In genomic region chr17:56699186-56699895, GRCh38 we compare ENCODE assay signal across 9 cellular contexts.
A peak's percentile ranks its signal among the peaks of the same experiment; 100 is the strongest.
DNase-seq lines count a peak whose midpoint lies in the region; ATAC-seq and TF ChIP-seq lines count a peak whose summit lies in the region.
"Had no signal": no experiment of that assay in that cellular context is flagged by ENCODE, and none has a peak within 500 bp of the region (broad histone marks: within the 10 kb centered on the region; RNA-seq: fewer than 3 reads in every experiment).

No MANE protein-coding gene starts in this region.

- peak overlapping the region; percentile 64 for H3K4me2 ChIP-seq in mammary epithelial cell (ENCODE audit: insufficient read depth, low read depth, low read length)

- DNase-seq in SIG-M5 treated with dmso at 0.1 percent for 504 hours (lab: John Stamatoyannopoulos, UW; ENCODE audit: unreplicated experiment) (peak; percentile 69), SIG-M5 (lab: John Stamatoyannopoulos, UW) (no peak), mammary epithelial cell (peak; percentile 99)
- DNase-seq in stimulated activated naive CD8-positive, alpha-beta T cell treated with anti-CD3 and anti-CD28 coated beads, Interleukin-15, amount 100 ng/mL, for 72 hours, result no peak
- no peak for DNase-seq in stimulated activated CD4-positive, alpha-beta T cell treated with anti-CD3 and anti-CD28 coated beads, Interleukin-2, amount 100 ng/mL, for 48 hours
- DNase-seq: NCI-H1092 treated with DMSO at 0.1 percent for 48 hours had no signal

- H3K4me3 ChIP-seq in mammary epithelial cell (replicated peaks in 1 of 3; ENCODE audit: insufficient read depth in 1 of 3, low read depth in 2 of 3, low read length in 3 of 3) (no peak overlapping the region), liver (ENCODE audit: low read depth in 1 of 3, low read length in 3 of 3) (no peak overlapping the region)

- ATAC-seq in GM18867 (IDR thresholded peaks at IDR 0.05; ENCODE audit: unreplicated experiment) (no peak), HG03108 (IDR thresholded peaks at IDR 0.05; ENCODE audit: unreplicated experiment) (no peak)
- ATAC-seq in stimulated activated naive CD8-positive, alpha-beta T cell treated with anti-CD3 and anti-CD28 coated beads, Interleukin-15, amount 100 ng/mL, for 72 hours, result no peak

- H3K27me3 ChIP-seq in mammary epithelial cell (ENCODE audit: insufficient read depth, low read length) (no peaks in the 10 kb centered on the region), liver (ENCODE audit: control insufficient read depth in 4 of 4, insufficient read depth in 4 of 4, low read length in 3 of 4) (no peaks in the 10 kb centered on the region)

- H3K9me3 ChIP-seq in mammary epithelial cell (replicated peaks; ENCODE audit: insufficient read depth, low read length) (no peaks in the 10 kb centered on the region), liver (ENCODE audit: control insufficient read depth in 4 of 4, low read length in 3 of 4) (no peaks in the 10 kb centered on the region)

- WGBS in mammary epithelial cell (ENCODE audit: low coverage, missing lambda C conversion rate), result 0% methylated on average over 16 of the region's 18 CpGs
- WGBS in liver, result 33% methylated on average over 18 of the region's 18 CpGs

- peak overlapping the region; percentile 3 for H2AFZ ChIP-seq in mammary epithelial cell (ENCODE audit: low read depth, low read length)

- no peak overlapping the region for H3K27ac Mint-ChIP-seq in stimulated activated naive CD8-positive, alpha-beta T cell treated with anti-CD3 and anti-CD28 coated beads, Interleukin-15, amount 100 ng/mL, for 72 hours

- H3K4me1 ChIP-seq in mammary epithelial cell (ENCODE audit: insufficient read depth, low read length), result peaks cover 21% of the 10 kb centered on the region
- H3K4me1 ChIP-seq in liver (ENCODE audit: control insufficient read depth in 4 of 4, insufficient read depth in 4 of 4, low read length in 3 of 4), result peaks cover 0 to 2% (median 0%) of the 10 kb centered on the region in 4 donors

- H3K27me3 Mint-ChIP-seq in stimulated activated naive CD8-positive, alpha-beta T cell treated with anti-CD3 and anti-CD28 coated beads, Interleukin-15, amount 100 ng/mL, for 72 hours, result peaks cover 16% of the 10 kb centered on the region

- in situ Hi-C loops in mammary epithelial cell (cut with MboI; ENCODE audit: low sequenced_read_pairs in 2 of 2), result no loop called here

- no peak overlapping the region for H3K4me3 Mint-ChIP-seq in stimulated activated naive CD8-positive, alpha-beta T cell treated with anti-CD3 and anti-CD28 coated beads, Interleukin-15, amount 100 ng/mL, for 72 hours

- no peak overlapping the region for H3K9ac ChIP-seq in mammary epithelial cell (ENCODE audit: insufficient read depth, low read length)
- H3K9ac ChIP-seq in liver (ENCODE audit: low read depth in 1 of 2, low read length in 2 of 2), result no peak overlapping the region

- dilution Hi-C loops in mammary epithelial cell (cut with HindIII; ENCODE audit: low sequenced_read_pairs), result no loop called here

- H3K27ac ChIP-seq in mammary epithelial cell (ENCODE audit: insufficient read depth, low read depth, low read length), result peak overlapping the region; percentile 31
- H3K27ac ChIP-seq in liver (ENCODE audit: low read depth in 1 of 2, low read length in 2 of 2), result no peak overlapping the region

- no peaks in the 10 kb centered on the region for H3K9me3 Mint-ChIP-seq in stimulated activated naive CD8-positive, alpha-beta T cell treated with anti-CD3 and anti-CD28 coated beads, Interleukin-15, amount 100 ng/mL, for 72 hours

- no TSS peak for BruUV-seq in mammary epithelial cell (replicated peaks; lab: Mats Ljungman, UMichigan)

- no peaks in the 10 kb centered on the region for H4K20me1 ChIP-seq in mammary epithelial cell (ENCODE audit: insufficient read depth, low read length)

- intact Hi-C loops in mammary epithelial cell (cut with micrococcal nuclease), result loop anchor here (1.0 to 5.0 kb wide), 5 partner anchors 17 to 243 kb away; no protein-coding TSS in a partner anchor

- no peaks in the 10 kb centered on the region for H3K79me2 ChIP-seq in mammary epithelial cell (ENCODE audit: insufficient read depth, low read length)

- no peaks in the 10 kb centered on the region for H3K4me1 Mint-ChIP-seq in stimulated activated naive CD8-positive, alpha-beta T cell treated with anti-CD3 and anti-CD28 coated beads, Interleukin-15, amount 100 ng/mL, for 72 hours

- no peak for TF ChIP-seq RAD21 in liver (IDR thresholded peaks at IDR 0.05)

- H3K36me3 ChIP-seq in mammary epithelial cell (ENCODE audit: insufficient read depth, low read length) (no peaks in the 10 kb centered on the region), liver (ENCODE audit: control insufficient read depth in 4 of 4, insufficient read depth in 3 of 4, low read depth in 1 of 4, low read length in 3 of 4) (no peaks in the 10 kb centered on the region)

- TF ChIP-seq CTCF in mammary epithelial cell (conservative IDR thresholded peaks at IDR 0.05 in 1 of 2, IDR thresholded peaks at IDR 0.05 in 1 of 2; ENCODE audit: extremely low read depth in 1 of 2, insufficient read depth in 1 of 2, low read depth in 1 of 2, low read length in 2 of 2), result no peak
- no peak for TF ChIP-seq CTCF in liver (IDR thresholded peaks at IDR 0.05; ENCODE audit: low read depth, low read length, missing input control)

- CTCF ChIA-PET in mammary epithelial cell (lab: Charles Lee; ENCODE audit: low non-redundant PET), result interaction anchor here (0.5 to 1.1 kb wide), 4 partner anchors 8 to 100 kb away, joined by 4 to 5 read pairs (median 4); no protein-coding TSS in a partner anchor

TF ChIP-seq in liver, 16 proteins besides CTCF, POLR2A, EP300 and RAD21:
- TF ChIP-seq REST (IDR thresholded peaks at IDR 0.05) (peak; percentile 94), HNF4G (IDR thresholded peaks at IDR 0.05) (no peak)

Comparison
In these comparisons a context has a peak if more than half of its experiments do, and no peak if none do; other contexts are left out.
1. DNase-seq: peak in SIG-M5 treated with dmso at 0.1 percent for 504 hours (single experiment) and mammary epithelial cell (single experiment); none in SIG-M5 (single experiment), stimulated activated naive CD8-positive, alpha-beta T cell treated with anti-CD3 and anti-CD28 coated beads, Interleukin-15, amount 100 ng/mL, for 72 hours (0 of 2) and stimulated activated CD4-positive, alpha-beta T cell treated with anti-CD3 and anti-CD28 coated beads, Interleukin-2, amount 100 ng/mL, for 48 hours (0 of 2).